In the genomic region with DNA sequence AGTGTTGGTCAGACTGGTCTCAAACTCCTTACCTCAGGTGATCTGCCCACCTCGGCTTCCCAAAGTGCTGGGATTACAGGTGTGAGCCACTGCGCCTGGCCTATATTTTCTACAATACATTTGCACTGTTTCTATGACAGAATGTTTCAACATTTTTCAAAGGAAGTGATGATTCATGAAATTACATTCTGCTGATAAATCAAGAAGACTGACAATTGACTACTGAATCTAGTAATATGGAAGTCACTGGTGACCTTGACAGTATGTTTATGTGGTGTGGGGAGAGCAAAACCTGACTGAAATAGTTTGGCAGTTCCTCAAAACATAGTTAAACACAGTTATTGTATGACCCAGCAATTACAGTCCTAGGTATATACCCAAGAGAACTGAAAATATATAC, we compare ENCODE assay signal across 19 cellular contexts.
"Had no signal": no experiment of that assay in that cellular context is flagged by ENCODE, and none has a peak within 500 bp of the region (broad histone marks: within the 10 kb centered on the region; RNA-seq: fewer than 3 reads in every experiment).

No MANE protein-coding gene starts in this region.

- H3K27me3 ChIP-seq: spleen had no signal

- DNase-seq: activated CD4-positive, alpha-beta T cell treated with anti-CD3 and anti-CD28 coated beads for 1 hour; activated CD8-positive, alpha-beta memory T cell treated with anti-CD3 and anti-CD28 coated beads for 24 hours; activated CD8-positive, alpha-beta memory T cell treated with anti-CD3 and anti-CD28 coated beads, Interleukin-2, amount 50 U/mL, for 48 hours; activated effector memory CD4-positive, alpha-beta T cell treated with anti-CD3 and anti-CD28 coated beads, Interleukin-2, amount 50 U/mL, for 16 hours; activated naive CD4-positive, alpha-beta T cell treated with anti-CD3 and anti-CD28 coated beads, Interleukin-2, amount 50 U/mL, for 16 hours; activated T-cell treated with anti-CD3 and anti-CD28 coated beads, Interleukin-2, amount 50 U/mL, for 72 hours; head of caudate nucleus; kidney; midbrain; nephron progenitor cell; nucleus accumbens; posterior cingulate gyrus; spleen; stimulated activated CD4-positive, alpha-beta T cell treated with anti-CD3 and anti-CD28 coated beads, Interleukin-4, amount 100 ng/mL, for 4 hours; T-helper 2 cell; WERI-Rb-1 had no signal

- H3K4me3 ChIP-seq: lung, spleen had no signal

- H3K27ac ChIP-seq: epithelial cell of prostate, spleen, WERI-Rb-1 had no signal

- H3K4me1 Mint-ChIP-seq: nephron progenitor cell; stimulated activated memory B cell treated with anti-CD40 and anti-IgM and Interleukin-4, amounts not matched to agents 10 μg/mL and 1 μg/mL and 100 μg/mL, for 72 hours had no signal

- H3K27ac Mint-ChIP-seq: activated T-cell treated with anti-CD3 and anti-CD28 coated beads, Interleukin-2, amount 50 U/mL, for 72 hours; nephron progenitor cell; stimulated activated memory B cell treated with anti-CD40 and anti-IgM and Interleukin-4, amounts not matched to agents 10 μg/mL and 1 μg/mL and 100 μg/mL, for 72 hours had no signal

- H3K4me3 Mint-ChIP-seq: activated T-cell treated with anti-CD3 and anti-CD28 coated beads, Interleukin-2, amount 50 U/mL, for 72 hours; nephron progenitor cell; stimulated activated memory B cell treated with anti-CD40 and anti-IgM and Interleukin-4, amounts not matched to agents 10 μg/mL and 1 μg/mL and 100 μg/mL, for 72 hours had no signal

- H3K4me1 ChIP-seq: spleen had no signal

- H3K27me3 Mint-ChIP-seq: stimulated activated memory B cell treated with anti-CD40 and anti-IgM and Interleukin-4, amounts not matched to agents 10 μg/mL and 1 μg/mL and 100 μg/mL, for 72 hours had no signal
